9 cellular contexts compared by ENCODE assay signal in genomic region chr4:1193206-1194027, GRCh38. TPM values are rescaled to one million over a fixed set of nuclear protein-coding genes. Genes with fewer than 3 reads are reported as not detected.
DNase-seq lines count a peak whose midpoint lies in the region; ATAC-seq and TF ChIP-seq lines count a peak whose summit lies in the region.
"Had no signal": no experiment of that assay in that cellular context is flagged by ENCODE, and none has a peak within 500 bp of the region (broad histone marks: within the 10 kb centered on the region; RNA-seq: fewer than 3 reads in every experiment).

No MANE protein-coding gene starts in this region.

- POLR2A ChIA-PET in AG04450 (lab: Yijun Ruan, JAX) = no interaction called here

- no peak for ATAC-seq in SK-N-SH treated with all-trans-retinoic acid at 6 μM for 48 hours

- H3K4me1 ChIP-seq in left ventricle myocardium inferior (peaks cover 39% of the 10 kb centered on the region), sigmoid colon (peaks cover 0 to 50% (median 44%) of the 10 kb centered on the region in 4 donors)

- H3K27me3 ChIP-seq in AG04450 (ENCODE audit: control insufficient read depth, insufficient read depth, low read length) = no peaks in the 10 kb centered on the region
- no peaks in the 10 kb centered on the region for H3K27me3 ChIP-seq in left ventricle myocardium inferior (ENCODE audit: low read depth)
- no peaks in the 10 kb centered on the region for H3K27me3 ChIP-seq in sigmoid colon

- no peak for DNase-seq in AG04450 (ENCODE audit: low read depth, low spot score)
- no peak for DNase-seq in left ventricle myocardium inferior
- peak; percentile 58 for DNase-seq in sigmoid colon
- DNase-seq in epidermal melanocyte (ENCODE audit: insufficient read length, low spot score) = no peak
- DNase-seq in effector CD8-positive, alpha-beta T cell (lab: John Stamatoyannopoulos, UW) = no peak
- DNase-seq in middle frontal gyrus (ENCODE audit: extremely low spot score, low spot score) = no peak
- DNase-seq in DMS79 (lab: John Stamatoyannopoulos, UW) = no peak
- DNase-seq: NCI-H748 treated with DMSO at 0.1 percent for 48 hours had no signal

- H3K36me3 ChIP-seq in left ventricle myocardium inferior (no peaks in the 10 kb centered on the region), sigmoid colon (no peaks in the 10 kb centered on the region)

- TF ChIP-seq EP300 in sigmoid colon (IDR thresholded peaks at IDR 0.05) = no peak

- no peak for TF ChIP-seq POLR2A in sigmoid colon (IDR thresholded peaks at IDR 0.05)

- WGBS in sigmoid colon, 2 donors = 48 to 61% methylated on average over 28 of the region's 28 CpGs

- peaks cover 10% of the 10 kb centered on the region; the same call in 1 of the 2 replicates for H3K9me3 ChIP-seq in AG04450 (ENCODE audit: control insufficient read depth, insufficient read depth, low read length)
- H3K9me3 ChIP-seq in left ventricle myocardium inferior (replicated peaks) = no peaks in the 10 kb centered on the region
- no peaks in the 10 kb centered on the region for H3K9me3 ChIP-seq in sigmoid colon

- H3K27ac ChIP-seq in AG04450 (ENCODE audit: low read depth, low read length) (peak overlapping the region; percentile 99), left ventricle myocardium inferior (replicated peaks) (peak overlapping the region; percentile 92), sigmoid colon (peak overlapping the region; percentile 84 to 96 (median 87))

- no peak overlapping the region for H3K4me3 ChIP-seq in AG04450 (ENCODE audit: low read depth, low read length)
- no peak overlapping the region for H3K4me3 ChIP-seq in left ventricle myocardium inferior
- H3K4me3 ChIP-seq in sigmoid colon = peak overlapping the region in 1 of 4 donors; percentile 13

- CTCF ChIA-PET in AG04450 (lab: Charles Lee) = no interaction called here

- intact Hi-C loops in left ventricle myocardium inferior (cut with micrococcal nuclease) (no loop called here), sigmoid colon (cut with DNase I) (no loop called here)

- TF ChIP-seq CTCF in AG04450 (IDR thresholded peaks at IDR 0.05; ENCODE audit: low read depth, low read length) = no peak
- no peak for TF ChIP-seq CTCF in left ventricle myocardium inferior (IDR thresholded peaks at IDR 0.05; ENCODE audit: borderline replicate concordance)
- no peak for TF ChIP-seq CTCF in sigmoid colon (IDR thresholded peaks at IDR 0.05)

TF ChIP-seq in SK-N-SH treated with all-trans-retinoic acid at 6 μM for 48 hours, 23 proteins besides CTCF, POLR2A, EP300 and RAD21:
- TF ChIP-seq ZC3H10 (CRISPR knock-in tag; IDR thresholded peaks at IDR 0.05) (no peak), ZFP3 (CRISPR knock-in tag; IDR thresholded peaks at IDR 0.05) (peak; percentile 60; the same call in 1 of the 2 replicates)

RNA-seq across cellular contexts. Expression of gene SPON2, which starts 21.0 kb away (rescaled TPM):
- polyA plus RNA-seq in AG04450 (2011; rRNA removed) (132 and 190 TPM in 2 replicates), sigmoid colon (10 to 100 TPM in 2 of 3 donors, 1 to 10 TPM in 1; 8.6 to 33.6 (median 25.2) TPM)
- polyA minus RNA-seq in AG04450 (2011; rRNA and poly(A)+ RNA removed) = 33.8 and 39.0 TPM in 2 replicates
- total RNA-seq in left ventricle myocardium inferior (13.9 TPM), sigmoid colon (100 to 1,000 TPM in 1 of 4 donors, 10 to 100 TPM in 3; 33.6 to 165 (median 79.8) TPM)

RNA-seq across cellular contexts. Expression of gene CTBP1, which starts 55.5 kb away (rescaled TPM):
- 72.6 and 97.9 TPM in 2 replicates for polyA plus RNA-seq in AG04450 (2011; rRNA removed)
- polyA minus RNA-seq in AG04450 (2011; rRNA and poly(A)+ RNA removed) = 98.3 and 137 TPM in 2 replicates
- total RNA-seq in left ventricle myocardium inferior = 112 TPM
- total RNA-seq in sigmoid colon = 100 to 1,000 TPM in 3 of 4 donors, 10 to 100 TPM in 1; 98.9 to 160 (median 129) TPM
- 100 to 1,000 TPM in 1 of 3 donors, 10 to 100 TPM in 2; 67.9 to 162 (median 71.4) TPM for polyA plus RNA-seq in sigmoid colon
